Comparison of ENCODE assay signal across 1 cellular context in the genomic region with DNA sequence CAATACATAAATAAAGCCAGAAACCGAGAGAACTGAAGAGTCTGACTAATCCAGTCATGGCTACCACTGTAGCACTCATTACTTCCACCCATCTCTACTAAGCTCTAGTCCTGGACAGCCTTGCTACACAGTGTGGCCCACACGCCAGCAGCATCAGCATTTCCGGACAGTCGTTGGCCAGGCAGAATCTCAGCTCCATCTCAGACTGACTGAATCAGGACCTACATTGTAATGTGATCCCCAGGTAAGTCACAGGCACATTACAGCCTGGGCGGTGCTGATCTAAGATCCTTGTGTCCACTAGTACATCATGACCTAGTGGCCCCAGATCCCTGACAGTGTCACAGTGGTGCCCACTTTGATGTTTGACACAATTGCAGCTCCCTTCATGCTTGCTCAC.
TF ChIP-seq lines count a peak whose summit lies in the region.

No MANE protein-coding gene starts in this region.

TF ChIP-seq in GM23338, 12 proteins besides CTCF, POLR2A, EP300 and RAD21 (continued from another document):
- TF ChIP-seq, protein P1, sequence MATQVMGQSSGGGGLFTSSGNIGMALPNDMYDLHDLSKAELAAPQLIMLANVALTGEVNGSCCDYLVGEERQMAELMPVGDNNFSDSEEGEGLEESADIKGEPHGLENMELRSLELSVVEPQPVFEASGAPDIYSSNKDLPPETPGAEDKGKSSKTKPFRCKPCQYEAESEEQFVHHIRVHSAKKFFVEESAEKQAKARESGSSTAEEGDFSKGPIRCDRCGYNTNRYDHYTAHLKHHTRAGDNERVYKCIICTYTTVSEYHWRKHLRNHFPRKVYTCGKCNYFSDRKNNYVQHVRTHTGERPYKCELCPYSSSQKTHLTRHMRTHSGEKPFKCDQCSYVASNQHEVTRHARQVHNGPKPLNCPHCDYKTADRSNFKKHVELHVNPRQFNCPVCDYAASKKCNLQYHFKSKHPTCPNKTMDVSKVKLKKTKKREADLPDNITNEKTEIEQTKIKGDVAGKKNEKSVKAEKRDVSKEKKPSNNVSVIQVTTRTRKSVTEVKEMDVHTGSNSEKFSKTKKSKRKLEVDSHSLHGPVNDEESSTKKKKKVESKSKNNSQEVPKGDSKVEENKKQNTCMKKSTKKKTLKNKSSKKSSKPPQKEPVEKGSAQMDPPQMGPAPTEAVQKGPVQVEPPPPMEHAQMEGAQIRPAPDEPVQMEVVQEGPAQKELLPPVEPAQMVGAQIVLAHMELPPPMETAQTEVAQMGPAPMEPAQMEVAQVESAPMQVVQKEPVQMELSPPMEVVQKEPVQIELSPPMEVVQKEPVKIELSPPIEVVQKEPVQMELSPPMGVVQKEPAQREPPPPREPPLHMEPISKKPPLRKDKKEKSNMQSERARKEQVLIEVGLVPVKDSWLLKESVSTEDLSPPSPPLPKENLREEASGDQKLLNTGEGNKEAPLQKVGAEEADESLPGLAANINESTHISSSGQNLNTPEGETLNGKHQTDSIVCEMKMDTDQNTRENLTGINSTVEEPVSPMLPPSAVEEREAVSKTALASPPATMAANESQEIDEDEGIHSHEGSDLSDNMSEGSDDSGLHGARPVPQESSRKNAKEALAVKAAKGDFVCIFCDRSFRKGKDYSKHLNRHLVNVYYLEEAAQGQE (IDR thresholded peaks at IDR 0.05; ENCODE audit: unreplicated experiment): no peak
- TF ChIP-seq ZNF114 (CRISPR knock-in tag; IDR thresholded peaks at IDR 0.05) (no peak), STAT1 (IDR thresholded peaks at IDR 0.05; ENCODE audit: unreplicated experiment) (no peak), NANOG (IDR thresholded peaks at IDR 0.05; ENCODE audit: borderline replicate concordance) (no peak), EZH2 (IDR thresholded peaks at IDR 0.05; ENCODE audit: low read depth, unreplicated experiment) (no peak), JUNB (IDR thresholded peaks at IDR 0.05; ENCODE audit: unreplicated experiment) (no peak), CREB1 (CRISPR knock-in tag; IDR thresholded peaks at IDR 0.05; ENCODE audit: low read depth) (no peak), POLR2AphosphoS5 (IDR thresholded peaks at IDR 0.05; ENCODE audit: low read depth) (no peak)
- TF ChIP-seq, protein P2, sequence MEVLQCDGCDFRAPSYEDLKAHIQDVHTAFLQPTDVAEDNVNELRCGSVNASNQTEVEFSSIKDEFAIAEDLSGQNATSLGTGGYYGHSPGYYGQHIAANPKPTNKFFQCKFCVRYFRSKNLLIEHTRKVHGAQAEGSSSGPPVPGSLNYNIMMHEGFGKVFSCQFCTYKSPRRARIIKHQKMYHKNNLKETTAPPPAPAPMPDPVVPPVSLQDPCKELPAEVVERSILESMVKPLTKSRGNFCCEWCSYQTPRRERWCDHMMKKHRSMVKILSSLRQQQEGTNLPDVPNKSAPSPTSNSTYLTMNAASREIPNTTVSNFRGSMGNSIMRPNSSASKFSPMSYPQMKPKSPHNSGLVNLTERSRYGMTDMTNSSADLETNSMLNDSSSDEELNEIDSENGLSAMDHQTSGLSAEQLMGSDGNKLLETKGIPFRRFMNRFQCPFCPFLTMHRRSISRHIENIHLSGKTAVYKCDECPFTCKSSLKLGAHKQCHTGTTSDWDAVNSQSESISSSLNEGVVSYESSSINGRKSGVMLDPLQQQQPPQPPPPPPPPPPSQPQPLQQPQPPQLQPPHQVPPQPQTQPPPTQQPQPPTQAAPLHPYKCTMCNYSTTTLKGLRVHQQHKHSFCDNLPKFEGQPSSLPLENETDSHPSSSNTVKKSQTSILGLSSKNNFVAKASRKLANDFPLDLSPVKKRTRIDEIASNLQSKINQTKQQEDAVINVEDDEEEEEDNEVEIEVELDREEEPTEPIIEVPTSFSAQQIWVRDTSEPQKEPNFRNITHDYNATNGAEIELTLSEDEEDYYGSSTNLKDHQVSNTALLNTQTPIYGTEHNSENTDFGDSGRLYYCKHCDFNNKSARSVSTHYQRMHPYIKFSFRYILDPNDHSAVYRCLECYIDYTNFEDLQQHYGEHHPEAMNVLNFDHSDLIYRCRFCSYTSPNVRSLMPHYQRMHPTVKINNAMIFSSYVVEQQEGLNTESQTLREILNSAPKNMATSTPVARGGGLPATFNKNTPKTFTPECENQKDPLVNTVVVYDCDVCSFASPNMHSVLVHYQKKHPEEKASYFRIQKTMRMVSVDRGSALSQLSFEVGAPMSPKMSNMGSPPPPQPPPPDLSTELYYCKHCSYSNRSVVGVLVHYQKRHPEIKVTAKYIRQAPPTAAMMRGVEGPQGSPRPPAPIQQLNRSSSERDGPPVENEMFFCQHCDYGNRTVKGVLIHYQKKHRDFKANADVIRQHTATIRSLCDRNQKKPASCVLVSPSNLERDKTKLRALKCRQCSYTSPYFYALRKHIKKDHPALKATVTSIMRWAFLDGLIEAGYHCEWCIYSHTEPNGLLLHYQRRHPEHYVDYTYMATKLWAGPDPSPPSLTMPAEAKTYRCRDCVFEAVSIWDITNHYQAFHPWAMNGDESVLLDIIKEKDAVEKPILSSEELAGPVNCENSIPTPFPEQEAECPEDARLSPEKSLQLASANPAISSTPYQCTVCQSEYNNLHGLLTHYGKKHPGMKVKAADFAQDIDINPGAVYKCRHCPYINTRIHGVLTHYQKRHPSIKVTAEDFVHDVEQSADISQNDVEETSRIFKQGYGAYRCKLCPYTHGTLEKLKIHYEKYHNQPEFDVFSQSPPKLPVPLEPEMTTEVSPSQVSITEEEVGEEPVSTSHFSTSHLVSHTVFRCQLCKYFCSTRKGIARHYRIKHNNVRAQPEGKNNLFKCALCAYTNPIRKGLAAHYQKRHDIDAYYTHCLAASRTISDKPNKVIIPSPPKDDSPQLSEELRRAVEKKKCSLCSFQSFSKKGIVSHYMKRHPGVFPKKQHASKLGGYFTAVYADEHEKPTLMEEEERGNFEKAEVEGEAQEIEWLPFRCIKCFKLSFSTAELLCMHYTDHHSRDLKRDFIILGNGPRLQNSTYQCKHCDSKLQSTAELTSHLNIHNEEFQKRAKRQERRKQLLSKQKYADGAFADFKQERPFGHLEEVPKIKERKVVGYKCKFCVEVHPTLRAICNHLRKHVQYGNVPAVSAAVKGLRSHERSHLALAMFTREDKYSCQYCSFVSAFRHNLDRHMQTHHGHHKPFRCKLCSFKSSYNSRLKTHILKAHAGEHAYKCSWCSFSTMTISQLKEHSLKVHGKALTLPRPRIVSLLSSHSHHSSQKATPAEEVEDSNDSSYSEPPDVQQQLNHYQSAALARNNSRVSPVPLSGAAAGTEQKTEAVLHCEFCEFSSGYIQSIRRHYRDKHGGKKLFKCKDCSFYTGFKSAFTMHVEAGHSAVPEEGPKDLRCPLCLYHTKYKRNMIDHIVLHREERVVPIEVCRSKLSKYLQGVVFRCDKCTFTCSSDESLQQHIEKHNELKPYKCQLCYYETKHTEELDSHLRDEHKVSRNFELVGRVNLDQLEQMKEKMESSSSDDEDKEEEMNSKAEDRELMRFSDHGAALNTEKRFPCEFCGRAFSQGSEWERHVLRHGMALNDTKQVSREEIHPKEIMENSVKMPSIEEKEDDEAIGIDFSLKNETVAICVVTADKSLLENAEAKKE (CRISPR knock-in tag; IDR thresholded peaks at IDR 0.05): no peak
